ENCODE assay signal across 1 cellular context in the genomic region with DNA sequence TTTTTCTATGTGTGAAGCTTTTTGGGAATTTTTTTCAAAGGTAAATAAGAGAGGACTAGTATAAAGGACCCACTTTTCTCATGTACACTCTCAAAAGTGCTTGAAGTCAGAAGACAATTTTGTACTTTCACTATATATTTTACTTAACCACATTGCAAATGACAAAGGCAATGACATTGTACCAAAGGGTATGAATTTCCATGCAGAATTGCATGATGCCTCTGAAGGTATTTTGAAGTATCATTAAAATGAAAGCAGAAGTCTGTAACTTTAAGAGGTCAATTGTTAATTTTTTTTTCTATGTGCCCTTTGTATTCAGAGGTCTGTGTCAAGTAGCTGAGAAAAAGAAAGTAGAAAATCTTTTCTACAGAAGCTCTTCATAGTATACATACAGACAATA.
TF ChIP-seq lines count a peak whose summit lies in the region.

No MANE protein-coding gene starts in this region.

TF ChIP-seq in GM12878, 131 proteins besides CTCF, POLR2A, EP300 and RAD21 (continued from another document):
- TF ChIP-seq, protein P1, sequence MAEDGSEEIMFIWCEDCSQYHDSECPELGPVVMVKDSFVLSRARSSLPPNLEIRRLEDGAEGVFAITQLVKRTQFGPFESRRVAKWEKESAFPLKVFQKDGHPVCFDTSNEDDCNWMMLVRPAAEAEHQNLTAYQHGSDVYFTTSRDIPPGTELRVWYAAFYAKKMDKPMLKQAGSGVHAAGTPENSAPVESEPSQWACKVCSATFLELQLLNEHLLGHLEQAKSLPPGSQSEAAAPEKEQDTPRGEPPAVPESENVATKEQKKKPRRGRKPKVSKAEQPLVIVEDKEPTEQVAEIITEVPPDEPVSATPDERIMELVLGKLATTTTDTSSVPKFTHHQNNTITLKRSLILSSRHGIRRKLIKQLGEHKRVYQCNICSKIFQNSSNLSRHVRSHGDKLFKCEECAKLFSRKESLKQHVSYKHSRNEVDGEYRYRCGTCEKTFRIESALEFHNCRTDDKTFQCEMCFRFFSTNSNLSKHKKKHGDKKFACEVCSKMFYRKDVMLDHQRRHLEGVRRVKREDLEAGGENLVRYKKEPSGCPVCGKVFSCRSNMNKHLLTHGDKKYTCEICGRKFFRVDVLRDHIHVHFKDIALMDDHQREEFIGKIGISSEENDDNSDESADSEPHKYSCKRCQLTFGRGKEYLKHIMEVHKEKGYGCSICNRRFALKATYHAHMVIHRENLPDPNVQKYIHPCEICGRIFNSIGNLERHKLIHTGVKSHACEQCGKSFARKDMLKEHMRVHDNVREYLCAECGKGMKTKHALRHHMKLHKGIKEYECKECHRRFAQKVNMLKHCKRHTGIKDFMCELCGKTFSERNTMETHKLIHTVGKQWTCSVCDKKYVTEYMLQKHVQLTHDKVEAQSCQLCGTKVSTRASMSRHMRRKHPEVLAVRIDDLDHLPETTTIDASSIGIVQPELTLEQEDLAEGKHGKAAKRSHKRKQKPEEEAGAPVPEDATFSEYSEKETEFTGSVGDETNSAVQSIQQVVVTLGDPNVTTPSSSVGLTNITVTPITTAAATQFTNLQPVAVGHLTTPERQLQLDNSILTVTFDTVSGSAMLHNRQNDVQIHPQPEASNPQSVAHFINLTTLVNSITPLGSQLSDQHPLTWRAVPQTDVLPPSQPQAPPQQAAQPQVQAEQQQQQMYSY (CRISPR knock-in tag; IDR thresholded peaks at IDR 0.05), result no peak
- TF ChIP-seq YY1 (IDR thresholded peaks at IDR 0.05; ENCODE audit: low read depth, low read length) (no peak), PAX8 (IDR thresholded peaks at IDR 0.05) (no peak), IKZF2 (IDR thresholded peaks at IDR 0.05) (peak in 1 of 2 experiments; percentile 23; a peak in 1 of 4 replicates), CEBPB (IDR thresholded peaks at IDR 0.05; ENCODE audit: borderline replicate concordance in 1 of 2, low read depth in 2 of 2, low read length in 2 of 2) (no peak), CBX3 (IDR thresholded peaks at IDR 0.05; ENCODE audit: borderline replicate concordance, low read depth) (no peak), CREB1 (IDR thresholded peaks at IDR 0.05; ENCODE audit: low read depth) (no peak), ZNF384 (IDR thresholded peaks at IDR 0.05; ENCODE audit: borderline replicate concordance, low read depth, low read length) (peak; percentile 43; the same call in 1 of the 2 replicates), ASH2L (IDR thresholded peaks at IDR 0.05; ENCODE audit: borderline replicate concordance, low read depth) (no peak), ZZZ3 (IDR thresholded peaks at IDR 0.05; ENCODE audit: control insufficient read depth, insufficient read length, low read depth) (no peak), SREBF2 (IDR thresholded peaks at IDR 0.05; ENCODE audit: low read length) (no peak), MTA2 (IDR thresholded peaks at IDR 0.05; ENCODE audit: low read depth) (no peak), RFX5 (IDR thresholded peaks at IDR 0.05; ENCODE audit: low read depth, low read length) (no peak), ZNF24 (IDR thresholded peaks at IDR 0.05) (no peak), ZNF622 (IDR thresholded peaks at IDR 0.05) (no peak), NR2F1 (conservative IDR thresholded peaks at IDR 0.05) (0 out of 2 replicates have a peak, but pooled peaks have one; percentile 22)
- TF ChIP-seq, protein P2, sequence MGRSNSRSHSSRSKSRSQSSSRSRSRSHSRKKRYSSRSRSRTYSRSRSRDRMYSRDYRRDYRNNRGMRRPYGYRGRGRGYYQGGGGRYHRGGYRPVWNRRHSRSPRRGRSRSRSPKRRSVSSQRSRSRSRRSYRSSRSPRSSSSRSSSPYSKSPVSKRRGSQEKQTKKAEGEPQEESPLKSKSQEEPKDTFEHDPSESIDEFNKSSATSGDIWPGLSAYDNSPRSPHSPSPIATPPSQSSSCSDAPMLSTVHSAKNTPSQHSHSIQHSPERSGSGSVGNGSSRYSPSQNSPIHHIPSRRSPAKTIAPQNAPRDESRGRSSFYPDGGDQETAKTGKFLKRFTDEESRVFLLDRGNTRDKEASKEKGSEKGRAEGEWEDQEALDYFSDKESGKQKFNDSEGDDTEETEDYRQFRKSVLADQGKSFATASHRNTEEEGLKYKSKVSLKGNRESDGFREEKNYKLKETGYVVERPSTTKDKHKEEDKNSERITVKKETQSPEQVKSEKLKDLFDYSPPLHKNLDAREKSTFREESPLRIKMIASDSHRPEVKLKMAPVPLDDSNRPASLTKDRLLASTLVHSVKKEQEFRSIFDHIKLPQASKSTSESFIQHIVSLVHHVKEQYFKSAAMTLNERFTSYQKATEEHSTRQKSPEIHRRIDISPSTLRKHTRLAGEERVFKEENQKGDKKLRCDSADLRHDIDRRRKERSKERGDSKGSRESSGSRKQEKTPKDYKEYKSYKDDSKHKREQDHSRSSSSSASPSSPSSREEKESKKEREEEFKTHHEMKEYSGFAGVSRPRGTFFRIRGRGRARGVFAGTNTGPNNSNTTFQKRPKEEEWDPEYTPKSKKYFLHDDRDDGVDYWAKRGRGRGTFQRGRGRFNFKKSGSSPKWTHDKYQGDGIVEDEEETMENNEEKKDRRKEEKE (IDR thresholded peaks at IDR 0.05), result no peak
- TF ChIP-seq, protein P3, sequence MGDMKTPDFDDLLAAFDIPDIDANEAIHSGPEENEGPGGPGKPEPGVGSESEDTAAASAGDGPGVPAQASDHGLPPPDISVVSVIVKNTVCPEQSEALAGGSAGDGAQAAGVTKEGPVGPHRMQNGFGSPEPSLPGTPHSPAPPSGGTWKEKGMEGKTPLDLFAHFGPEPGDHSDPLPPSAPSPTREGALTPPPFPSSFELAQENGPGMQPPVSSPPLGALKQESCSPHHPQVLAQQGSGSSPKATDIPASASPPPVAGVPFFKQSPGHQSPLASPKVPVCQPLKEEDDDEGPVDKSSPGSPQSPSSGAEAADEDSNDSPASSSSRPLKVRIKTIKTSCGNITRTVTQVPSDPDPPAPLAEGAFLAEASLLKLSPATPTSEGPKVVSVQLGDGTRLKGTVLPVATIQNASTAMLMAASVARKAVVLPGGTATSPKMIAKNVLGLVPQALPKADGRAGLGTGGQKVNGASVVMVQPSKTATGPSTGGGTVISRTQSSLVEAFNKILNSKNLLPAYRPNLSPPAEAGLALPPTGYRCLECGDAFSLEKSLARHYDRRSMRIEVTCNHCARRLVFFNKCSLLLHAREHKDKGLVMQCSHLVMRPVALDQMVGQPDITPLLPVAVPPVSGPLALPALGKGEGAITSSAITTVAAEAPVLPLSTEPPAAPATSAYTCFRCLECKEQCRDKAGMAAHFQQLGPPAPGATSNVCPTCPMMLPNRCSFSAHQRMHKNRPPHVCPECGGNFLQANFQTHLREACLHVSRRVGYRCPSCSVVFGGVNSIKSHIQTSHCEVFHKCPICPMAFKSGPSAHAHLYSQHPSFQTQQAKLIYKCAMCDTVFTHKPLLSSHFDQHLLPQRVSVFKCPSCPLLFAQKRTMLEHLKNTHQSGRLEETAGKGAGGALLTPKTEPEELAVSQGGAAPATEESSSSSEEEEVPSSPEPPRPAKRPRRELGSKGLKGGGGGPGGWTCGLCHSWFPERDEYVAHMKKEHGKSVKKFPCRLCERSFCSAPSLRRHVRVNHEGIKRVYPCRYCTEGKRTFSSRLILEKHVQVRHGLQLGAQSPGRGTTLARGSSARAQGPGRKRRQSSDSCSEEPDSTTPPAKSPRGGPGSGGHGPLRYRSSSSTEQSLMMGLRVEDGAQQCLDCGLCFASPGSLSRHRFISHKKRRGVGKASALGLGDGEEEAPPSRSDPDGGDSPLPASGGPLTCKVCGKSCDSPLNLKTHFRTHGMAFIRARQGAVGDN (IDR thresholded peaks at IDR 0.05), result no peak
- TF ChIP-seq, protein P4, sequence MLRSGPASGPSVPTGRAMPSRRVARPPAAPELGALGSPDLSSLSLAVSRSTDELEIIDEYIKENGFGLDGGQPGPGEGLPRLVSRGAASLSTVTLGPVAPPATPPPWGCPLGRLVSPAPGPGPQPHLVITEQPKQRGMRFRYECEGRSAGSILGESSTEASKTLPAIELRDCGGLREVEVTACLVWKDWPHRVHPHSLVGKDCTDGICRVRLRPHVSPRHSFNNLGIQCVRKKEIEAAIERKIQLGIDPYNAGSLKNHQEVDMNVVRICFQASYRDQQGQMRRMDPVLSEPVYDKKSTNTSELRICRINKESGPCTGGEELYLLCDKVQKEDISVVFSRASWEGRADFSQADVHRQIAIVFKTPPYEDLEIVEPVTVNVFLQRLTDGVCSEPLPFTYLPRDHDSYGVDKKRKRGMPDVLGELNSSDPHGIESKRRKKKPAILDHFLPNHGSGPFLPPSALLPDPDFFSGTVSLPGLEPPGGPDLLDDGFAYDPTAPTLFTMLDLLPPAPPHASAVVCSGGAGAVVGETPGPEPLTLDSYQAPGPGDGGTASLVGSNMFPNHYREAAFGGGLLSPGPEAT (IDR thresholded peaks at IDR 0.05; ENCODE audit: low read depth), result no peak
- TF ChIP-seq, protein P5, sequence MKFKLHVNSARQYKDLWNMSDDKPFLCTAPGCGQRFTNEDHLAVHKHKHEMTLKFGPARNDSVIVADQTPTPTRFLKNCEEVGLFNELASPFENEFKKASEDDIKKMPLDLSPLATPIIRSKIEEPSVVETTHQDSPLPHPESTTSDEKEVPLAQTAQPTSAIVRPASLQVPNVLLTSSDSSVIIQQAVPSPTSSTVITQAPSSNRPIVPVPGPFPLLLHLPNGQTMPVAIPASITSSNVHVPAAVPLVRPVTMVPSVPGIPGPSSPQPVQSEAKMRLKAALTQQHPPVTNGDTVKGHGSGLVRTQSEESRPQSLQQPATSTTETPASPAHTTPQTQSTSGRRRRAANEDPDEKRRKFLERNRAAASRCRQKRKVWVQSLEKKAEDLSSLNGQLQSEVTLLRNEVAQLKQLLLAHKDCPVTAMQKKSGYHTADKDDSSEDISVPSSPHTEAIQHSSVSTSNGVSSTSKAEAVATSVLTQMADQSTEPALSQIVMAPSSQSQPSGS (IDR thresholded peaks at IDR 0.05; ENCODE audit: low read length), result no peak
